ENCODE assay signal across 3 cellular contexts in the genomic region with DNA sequence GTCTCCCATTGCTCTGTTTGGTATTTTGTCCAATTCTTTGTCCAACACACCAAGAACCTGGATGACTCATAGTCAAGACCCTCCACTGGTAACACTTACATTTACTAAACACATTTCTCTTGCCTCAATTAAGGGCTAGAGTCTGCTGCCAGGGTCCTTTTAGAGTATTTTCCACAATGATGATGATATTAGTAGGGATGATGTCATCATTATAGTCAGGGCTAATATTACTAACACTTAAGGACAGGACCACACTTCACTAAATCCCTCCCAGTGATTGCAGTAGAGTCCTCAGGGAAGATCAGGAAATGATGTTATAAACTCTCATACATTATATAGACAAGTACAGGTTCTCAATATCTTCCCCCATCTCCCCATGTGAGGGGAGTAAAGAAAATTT.
A peak's percentile ranks its signal among the peaks of the same experiment; 100 is the strongest.
TF ChIP-seq lines count a peak whose summit lies in the region.

No MANE protein-coding gene starts in this region.

TF ChIP-seq in GM23338, 12 proteins besides CTCF, POLR2A, EP300 and RAD21 (continues in another document):
- TF ChIP-seq STAT1 (IDR thresholded peaks at IDR 0.05; ENCODE audit: unreplicated experiment) (no peak), EZH2phosphoT487 (IDR thresholded peaks at IDR 0.05; ENCODE audit: unreplicated experiment) (no peak), EZH2 (IDR thresholded peaks at IDR 0.05; ENCODE audit: low read depth, unreplicated experiment) (no peak), CREB1 (CRISPR knock-in tag; IDR thresholded peaks at IDR 0.05; ENCODE audit: low read depth) (no peak)
- TF ChIP-seq, protein P1, sequence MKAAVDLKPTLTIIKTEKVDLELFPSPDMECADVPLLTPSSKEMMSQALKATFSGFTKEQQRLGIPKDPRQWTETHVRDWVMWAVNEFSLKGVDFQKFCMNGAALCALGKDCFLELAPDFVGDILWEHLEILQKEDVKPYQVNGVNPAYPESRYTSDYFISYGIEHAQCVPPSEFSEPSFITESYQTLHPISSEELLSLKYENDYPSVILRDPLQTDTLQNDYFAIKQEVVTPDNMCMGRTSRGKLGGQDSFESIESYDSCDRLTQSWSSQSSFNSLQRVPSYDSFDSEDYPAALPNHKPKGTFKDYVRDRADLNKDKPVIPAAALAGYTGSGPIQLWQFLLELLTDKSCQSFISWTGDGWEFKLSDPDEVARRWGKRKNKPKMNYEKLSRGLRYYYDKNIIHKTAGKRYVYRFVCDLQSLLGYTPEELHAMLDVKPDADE (IDR thresholded peaks at IDR 0.05) = no peak

TF ChIP-seq in GM12878, 131 proteins besides CTCF, POLR2A, EP300 and RAD21:
- TF ChIP-seq ZNF622 (IDR thresholded peaks at IDR 0.05) (no peak), ATF7 (IDR thresholded peaks at IDR 0.05; ENCODE audit: low read depth) (0 out of 2 replicates have a peak, but pooled peaks have one; percentile 37)
- TF ChIP-seq, protein P2, sequence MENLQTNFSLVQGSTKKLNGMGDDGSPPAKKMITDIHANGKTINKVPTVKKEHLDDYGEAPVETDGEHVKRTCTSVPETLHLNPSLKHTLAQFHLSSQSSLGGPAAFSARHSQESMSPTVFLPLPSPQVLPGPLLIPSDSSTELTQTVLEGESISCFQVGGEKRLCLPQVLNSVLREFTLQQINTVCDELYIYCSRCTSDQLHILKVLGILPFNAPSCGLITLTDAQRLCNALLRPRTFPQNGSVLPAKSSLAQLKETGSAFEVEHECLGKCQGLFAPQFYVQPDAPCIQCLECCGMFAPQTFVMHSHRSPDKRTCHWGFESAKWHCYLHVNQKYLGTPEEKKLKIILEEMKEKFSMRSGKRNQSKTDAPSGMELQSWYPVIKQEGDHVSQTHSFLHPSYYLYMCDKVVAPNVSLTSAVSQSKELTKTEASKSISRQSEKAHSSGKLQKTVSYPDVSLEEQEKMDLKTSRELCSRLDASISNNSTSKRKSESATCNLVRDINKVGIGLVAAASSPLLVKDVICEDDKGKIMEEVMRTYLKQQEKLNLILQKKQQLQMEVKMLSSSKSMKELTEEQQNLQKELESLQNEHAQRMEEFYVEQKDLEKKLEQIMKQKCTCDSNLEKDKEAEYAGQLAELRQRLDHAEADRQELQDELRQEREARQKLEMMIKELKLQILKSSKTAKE (IDR thresholded peaks at IDR 0.05; ENCODE audit: low read depth, poor library complexity, severe bottlenecking) = no peak
- TF ChIP-seq, protein P3, sequence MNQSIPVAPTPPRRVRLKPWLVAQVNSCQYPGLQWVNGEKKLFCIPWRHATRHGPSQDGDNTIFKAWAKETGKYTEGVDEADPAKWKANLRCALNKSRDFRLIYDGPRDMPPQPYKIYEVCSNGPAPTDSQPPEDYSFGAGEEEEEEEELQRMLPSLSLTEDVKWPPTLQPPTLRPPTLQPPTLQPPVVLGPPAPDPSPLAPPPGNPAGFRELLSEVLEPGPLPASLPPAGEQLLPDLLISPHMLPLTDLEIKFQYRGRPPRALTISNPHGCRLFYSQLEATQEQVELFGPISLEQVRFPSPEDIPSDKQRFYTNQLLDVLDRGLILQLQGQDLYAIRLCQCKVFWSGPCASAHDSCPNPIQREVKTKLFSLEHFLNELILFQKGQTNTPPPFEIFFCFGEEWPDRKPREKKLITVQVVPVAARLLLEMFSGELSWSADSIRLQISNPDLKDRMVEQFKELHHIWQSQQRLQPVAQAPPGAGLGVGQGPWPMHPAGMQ (IDR thresholded peaks at IDR 0.05; ENCODE audit: borderline replicate concordance) = no peak

TF ChIP-seq in WTC11, 78 proteins besides CTCF, POLR2A, EP300 and RAD21:
- TF ChIP-seq TEAD4 (CRISPR knock-in tag; IDR thresholded peaks at IDR 0.05) (no peak), FOXJ3 (CRISPR knock-in tag; IDR thresholded peaks at IDR 0.05; ENCODE audit: borderline replicate concordance) (no peak), SMAD3 (CRISPR knock-in tag; IDR thresholded peaks at IDR 0.05; ENCODE audit: borderline replicate concordance) (no peak), TCF7 (CRISPR knock-in tag; IDR thresholded peaks at IDR 0.05; ENCODE audit: low read depth) (no peak), EMX1 (CRISPR knock-in tag; IDR thresholded peaks at IDR 0.05) (no peak), KAT7 (CRISPR knock-in tag; IDR thresholded peaks at IDR 0.05; ENCODE audit: borderline replicate concordance) (no peak), ZNF317 (CRISPR knock-in tag; IDR thresholded peaks at IDR 0.05; ENCODE audit: borderline replicate concordance, low read depth) (no peak), RELA (CRISPR knock-in tag; IDR thresholded peaks at IDR 0.05; ENCODE audit: borderline replicate concordance) (no peak), ATF1 (CRISPR knock-in tag; IDR thresholded peaks at IDR 0.05) (no peak), SMAD4 (CRISPR knock-in tag; IDR thresholded peaks at IDR 0.05) (no peak), TP53 (CRISPR knock-in tag; IDR thresholded peaks at IDR 0.05) (no peak), ZNF263 (CRISPR knock-in tag; IDR thresholded peaks at IDR 0.05; ENCODE audit: low read depth) (no peak)
- TF ChIP-seq, protein P4, sequence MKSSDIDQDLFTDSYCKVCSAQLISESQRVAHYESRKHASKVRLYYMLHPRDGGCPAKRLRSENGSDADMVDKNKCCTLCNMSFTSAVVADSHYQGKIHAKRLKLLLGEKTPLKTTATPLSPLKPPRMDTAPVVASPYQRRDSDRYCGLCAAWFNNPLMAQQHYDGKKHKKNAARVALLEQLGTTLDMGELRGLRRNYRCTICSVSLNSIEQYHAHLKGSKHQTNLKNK (CRISPR knock-in tag; IDR thresholded peaks at IDR 0.05) = no peak
- TF ChIP-seq, protein P5, sequence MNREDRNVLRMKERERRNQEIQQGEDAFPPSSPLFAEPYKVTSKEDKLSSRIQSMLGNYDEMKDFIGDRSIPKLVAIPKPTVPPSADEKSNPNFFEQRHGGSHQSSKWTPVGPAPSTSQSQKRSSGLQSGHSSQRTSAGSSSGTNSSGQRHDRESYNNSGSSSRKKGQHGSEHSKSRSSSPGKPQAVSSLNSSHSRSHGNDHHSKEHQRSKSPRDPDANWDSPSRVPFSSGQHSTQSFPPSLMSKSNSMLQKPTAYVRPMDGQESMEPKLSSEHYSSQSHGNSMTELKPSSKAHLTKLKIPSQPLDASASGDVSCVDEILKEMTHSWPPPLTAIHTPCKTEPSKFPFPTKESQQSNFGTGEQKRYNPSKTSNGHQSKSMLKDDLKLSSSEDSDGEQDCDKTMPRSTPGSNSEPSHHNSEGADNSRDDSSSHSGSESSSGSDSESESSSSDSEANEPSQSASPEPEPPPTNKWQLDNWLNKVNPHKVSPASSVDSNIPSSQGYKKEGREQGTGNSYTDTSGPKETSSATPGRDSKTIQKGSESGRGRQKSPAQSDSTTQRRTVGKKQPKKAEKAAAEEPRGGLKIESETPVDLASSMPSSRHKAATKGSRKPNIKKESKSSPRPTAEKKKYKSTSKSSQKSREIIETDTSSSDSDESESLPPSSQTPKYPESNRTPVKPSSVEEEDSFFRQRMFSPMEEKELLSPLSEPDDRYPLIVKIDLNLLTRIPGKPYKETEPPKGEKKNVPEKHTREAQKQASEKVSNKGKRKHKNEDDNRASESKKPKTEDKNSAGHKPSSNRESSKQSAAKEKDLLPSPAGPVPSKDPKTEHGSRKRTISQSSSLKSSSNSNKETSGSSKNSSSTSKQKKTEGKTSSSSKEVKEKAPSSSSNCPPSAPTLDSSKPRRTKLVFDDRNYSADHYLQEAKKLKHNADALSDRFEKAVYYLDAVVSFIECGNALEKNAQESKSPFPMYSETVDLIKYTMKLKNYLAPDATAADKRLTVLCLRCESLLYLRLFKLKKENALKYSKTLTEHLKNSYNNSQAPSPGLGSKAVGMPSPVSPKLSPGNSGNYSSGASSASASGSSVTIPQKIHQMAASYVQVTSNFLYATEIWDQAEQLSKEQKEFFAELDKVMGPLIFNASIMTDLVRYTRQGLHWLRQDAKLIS (CRISPR knock-in tag; IDR thresholded peaks at IDR 0.05; ENCODE audit: borderline replicate concordance) = no peak
- TF ChIP-seq, protein P6, sequence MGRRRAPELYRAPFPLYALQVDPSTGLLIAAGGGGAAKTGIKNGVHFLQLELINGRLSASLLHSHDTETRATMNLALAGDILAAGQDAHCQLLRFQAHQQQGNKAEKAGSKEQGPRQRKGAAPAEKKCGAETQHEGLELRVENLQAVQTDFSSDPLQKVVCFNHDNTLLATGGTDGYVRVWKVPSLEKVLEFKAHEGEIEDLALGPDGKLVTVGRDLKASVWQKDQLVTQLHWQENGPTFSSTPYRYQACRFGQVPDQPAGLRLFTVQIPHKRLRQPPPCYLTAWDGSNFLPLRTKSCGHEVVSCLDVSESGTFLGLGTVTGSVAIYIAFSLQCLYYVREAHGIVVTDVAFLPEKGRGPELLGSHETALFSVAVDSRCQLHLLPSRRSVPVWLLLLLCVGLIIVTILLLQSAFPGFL (CRISPR knock-in tag; IDR thresholded peaks at IDR 0.05; ENCODE audit: borderline replicate concordance) = no peak
- TF ChIP-seq, protein P7, sequence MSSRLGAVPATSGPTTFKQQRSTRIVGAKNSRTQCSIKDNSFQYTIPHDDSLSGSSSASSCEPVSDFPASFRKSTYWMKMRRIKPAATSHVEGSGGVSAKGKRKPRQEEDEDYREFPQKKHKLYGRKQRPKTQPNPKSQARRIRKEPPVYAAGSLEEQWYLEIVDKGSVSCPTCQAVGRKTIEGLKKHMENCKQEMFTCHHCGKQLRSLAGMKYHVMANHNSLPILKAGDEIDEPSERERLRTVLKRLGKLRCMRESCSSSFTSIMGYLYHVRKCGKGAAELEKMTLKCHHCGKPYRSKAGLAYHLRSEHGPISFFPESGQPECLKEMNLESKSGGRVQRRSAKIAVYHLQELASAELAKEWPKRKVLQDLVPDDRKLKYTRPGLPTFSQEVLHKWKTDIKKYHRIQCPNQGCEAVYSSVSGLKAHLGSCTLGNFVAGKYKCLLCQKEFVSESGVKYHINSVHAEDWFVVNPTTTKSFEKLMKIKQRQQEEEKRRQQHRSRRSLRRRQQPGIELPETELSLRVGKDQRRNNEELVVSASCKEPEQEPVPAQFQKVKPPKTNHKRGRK (CRISPR knock-in tag; IDR thresholded peaks at IDR 0.05; ENCODE audit: borderline replicate concordance) = no peak
- TF ChIP-seq, protein P8, sequence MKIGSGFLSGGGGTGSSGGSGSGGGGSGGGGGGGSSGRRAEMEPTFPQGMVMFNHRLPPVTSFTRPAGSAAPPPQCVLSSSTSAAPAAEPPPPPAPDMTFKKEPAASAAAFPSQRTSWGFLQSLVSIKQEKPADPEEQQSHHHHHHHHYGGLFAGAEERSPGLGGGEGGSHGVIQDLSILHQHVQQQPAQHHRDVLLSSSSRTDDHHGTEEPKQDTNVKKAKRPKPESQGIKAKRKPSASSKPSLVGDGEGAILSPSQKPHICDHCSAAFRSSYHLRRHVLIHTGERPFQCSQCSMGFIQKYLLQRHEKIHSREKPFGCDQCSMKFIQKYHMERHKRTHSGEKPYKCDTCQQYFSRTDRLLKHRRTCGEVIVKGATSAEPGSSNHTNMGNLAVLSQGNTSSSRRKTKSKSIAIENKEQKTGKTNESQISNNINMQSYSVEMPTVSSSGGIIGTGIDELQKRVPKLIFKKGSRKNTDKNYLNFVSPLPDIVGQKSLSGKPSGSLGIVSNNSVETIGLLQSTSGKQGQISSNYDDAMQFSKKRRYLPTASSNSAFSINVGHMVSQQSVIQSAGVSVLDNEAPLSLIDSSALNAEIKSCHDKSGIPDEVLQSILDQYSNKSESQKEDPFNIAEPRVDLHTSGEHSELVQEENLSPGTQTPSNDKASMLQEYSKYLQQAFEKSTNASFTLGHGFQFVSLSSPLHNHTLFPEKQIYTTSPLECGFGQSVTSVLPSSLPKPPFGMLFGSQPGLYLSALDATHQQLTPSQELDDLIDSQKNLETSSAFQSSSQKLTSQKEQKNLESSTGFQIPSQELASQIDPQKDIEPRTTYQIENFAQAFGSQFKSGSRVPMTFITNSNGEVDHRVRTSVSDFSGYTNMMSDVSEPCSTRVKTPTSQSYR (CRISPR knock-in tag; IDR thresholded peaks at IDR 0.05) = no peak
- TF ChIP-seq, protein P9, sequence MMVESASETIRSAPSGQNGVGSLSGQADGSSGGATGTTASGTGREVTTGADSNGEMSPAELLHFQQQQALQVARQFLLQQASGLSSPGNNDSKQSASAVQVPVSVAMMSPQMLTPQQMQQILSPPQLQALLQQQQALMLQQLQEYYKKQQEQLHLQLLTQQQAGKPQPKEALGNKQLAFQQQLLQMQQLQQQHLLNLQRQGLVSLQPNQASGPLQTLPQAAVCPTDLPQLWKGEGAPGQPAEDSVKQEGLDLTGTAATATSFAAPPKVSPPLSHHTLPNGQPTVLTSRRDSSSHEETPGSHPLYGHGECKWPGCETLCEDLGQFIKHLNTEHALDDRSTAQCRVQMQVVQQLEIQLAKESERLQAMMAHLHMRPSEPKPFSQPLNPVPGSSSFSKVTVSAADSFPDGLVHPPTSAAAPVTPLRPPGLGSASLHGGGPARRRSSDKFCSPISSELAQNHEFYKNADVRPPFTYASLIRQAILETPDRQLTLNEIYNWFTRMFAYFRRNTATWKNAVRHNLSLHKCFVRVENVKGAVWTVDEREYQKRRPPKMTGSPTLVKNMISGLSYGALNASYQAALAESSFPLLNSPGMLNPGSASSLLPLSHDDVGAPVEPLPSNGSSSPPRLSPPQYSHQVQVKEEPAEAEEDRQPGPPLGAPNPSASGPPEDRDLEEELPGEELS (CRISPR knock-in tag; IDR thresholded peaks at IDR 0.05) = no peak
- TF ChIP-seq, protein P10, sequence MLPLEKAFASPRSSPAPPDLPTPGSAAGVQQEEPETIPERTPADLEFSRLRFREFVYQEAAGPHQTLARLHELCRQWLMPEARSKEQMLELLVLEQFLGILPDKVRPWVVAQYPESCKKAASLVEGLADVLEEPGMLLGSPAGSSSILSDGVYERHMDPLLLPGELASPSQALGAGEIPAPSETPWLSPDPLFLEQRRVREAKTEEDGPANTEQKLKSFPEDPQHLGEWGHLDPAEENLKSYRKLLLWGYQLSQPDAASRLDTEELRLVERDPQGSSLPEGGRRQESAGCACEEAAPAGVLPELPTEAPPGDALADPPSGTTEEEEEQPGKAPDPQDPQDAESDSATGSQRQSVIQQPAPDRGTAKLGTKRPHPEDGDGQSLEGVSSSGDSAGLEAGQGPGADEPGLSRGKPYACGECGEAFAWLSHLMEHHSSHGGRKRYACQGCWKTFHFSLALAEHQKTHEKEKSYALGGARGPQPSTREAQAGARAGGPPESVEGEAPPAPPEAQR (CRISPR knock-in tag; IDR thresholded peaks at IDR 0.05) = no peak
